9 cellular contexts compared by ENCODE assay signal in genomic region chr20:44973053-44973452, GRCh38. TPM values are rescaled to one million over a fixed set of nuclear protein-coding genes. Genes with fewer than 3 reads are reported as not detected.
A peak's percentile ranks its signal among the peaks of the same experiment; 100 is the strongest.
DNase-seq lines count a peak whose midpoint lies in the region; ATAC-seq, FAIRE-seq and TF ChIP-seq lines count a peak whose summit lies in the region.
"Had no signal": no experiment of that assay in that cellular context is flagged by ENCODE, and none has a peak within 500 bp of the region (broad histone marks: within the 10 kb centered on the region; RNA-seq: fewer than 3 reads in every experiment).

No MANE protein-coding gene starts in this region.

- no peak overlapping the region for H2BK5ac ChIP-seq in mesendoderm (ENCODE audit: low read length)

- no peaks in the 10 kb centered on the region for H3K27me3 Mint-ChIP-seq in activated T-helper 1 cell treated with anti-CD3 and anti-CD28 coated beads, Interleukin-12 subunit alpha, Interleukin-12 subunit beta, Interleukin-2, Interleukin-4 antibody, amounts not matched to agents 30 ng/mL and 10 ng/mL and 1 ng/mL, durations not matched to agents 14 hours and 24 hours and 36 hours (ENCODE audit: insufficient read depth)
- peaks cover 0 to 2% (median 0%) of the 10 kb centered on the region in 3 donors for H3K27me3 Mint-ChIP-seq in immature natural killer cell (ENCODE audit: low read depth in 3 of 3)

- POLR2A ChIA-PET in A549 (lab: Yijun Ruan, JAX): no interaction called here

- H3K4me1 ChIP-seq in A549 (peaks cover 23% of the 10 kb centered on the region), mesendoderm (ENCODE audit: control insufficient read depth, low read depth, low read length) (no peaks in the 10 kb centered on the region)

- DNase-seq in A549 (ENCODE audit: low read depth in 1 of 2, low spot score in 1 of 2) (no peak), EL (peak; percentile 71), immature natural killer cell (no peak), omental fat pad (ENCODE audit: low spot score) (no peak), mesendoderm (no peak)
- DNase-seq in activated T-helper 1 cell treated with anti-CD3 and anti-CD28 coated beads, Interleukin-12 subunit alpha, Interleukin-12 subunit beta, Interleukin-2, Interleukin-4 antibody, amounts not matched to agents 30 ng/mL and 10 ng/mL and 1 ng/mL, durations not matched to agents 14 hours and 24 hours and 36 hours (ENCODE audit: low spot score): no peak
- no peak for DNase-seq in central memory CD4-positive, alpha-beta T cell

- H2AK5ac ChIP-seq in mesendoderm (ENCODE audit: low read length): no peak overlapping the region

- no peaks in the 10 kb centered on the region for H3K36me3 ChIP-seq in mesendoderm (ENCODE audit: control insufficient read depth, insufficient read depth, low read length)

- H3K36me3 Mint-ChIP-seq in activated T-helper 1 cell treated with anti-CD3 and anti-CD28 coated beads, Interleukin-12 subunit alpha, Interleukin-12 subunit beta, Interleukin-2, Interleukin-4 antibody, amounts not matched to agents 30 ng/mL and 10 ng/mL and 1 ng/mL, durations not matched to agents 14 hours and 24 hours and 36 hours (ENCODE audit: low read depth): peaks cover 62% of the 10 kb centered on the region
- H3K36me3 Mint-ChIP-seq in immature natural killer cell: peaks cover 32 to 46% (median 35%) of the 10 kb centered on the region in 3 donors

- no peak overlapping the region for H3K9ac ChIP-seq in mesendoderm (ENCODE audit: low read length)

- no peak overlapping the region for H4K5ac ChIP-seq in mesendoderm (ENCODE audit: low read length)

- no peak overlapping the region for H2BK120ac ChIP-seq in mesendoderm (ENCODE audit: low read depth, low read length)

- peak overlapping the region; percentile 27; the same call in 1 of the 3 replicates for H3K4me2 ChIP-seq in A549
- no peak overlapping the region for H3K4me2 ChIP-seq in mesendoderm (ENCODE audit: low read length)

- H3K9me3 Mint-ChIP-seq in activated T-helper 1 cell treated with anti-CD3 and anti-CD28 coated beads, Interleukin-12 subunit alpha, Interleukin-12 subunit beta, Interleukin-2, Interleukin-4 antibody, amounts not matched to agents 30 ng/mL and 10 ng/mL and 1 ng/mL, durations not matched to agents 14 hours and 24 hours and 36 hours: no peaks in the 10 kb centered on the region
- no peaks in the 10 kb centered on the region for H3K9me3 Mint-ChIP-seq in immature natural killer cell

- no peak overlapping the region for H3K4me3 ChIP-seq in A549
- H3K4me3 ChIP-seq in mesendoderm (ENCODE audit: low read length): no peak overlapping the region

- no peak overlapping the region for H3K4ac ChIP-seq in mesendoderm (ENCODE audit: low read depth, low read length)

- peaks cover 86% of the 10 kb centered on the region for H3K4me1 Mint-ChIP-seq in activated T-helper 1 cell treated with anti-CD3 and anti-CD28 coated beads, Interleukin-12 subunit alpha, Interleukin-12 subunit beta, Interleukin-2, Interleukin-4 antibody, amounts not matched to agents 30 ng/mL and 10 ng/mL and 1 ng/mL, durations not matched to agents 14 hours and 24 hours and 36 hours (ENCODE audit: low read depth)
- H3K4me1 Mint-ChIP-seq in immature natural killer cell: peaks cover 74 to 100% of the 10 kb centered on the region in 2 donors

- ATAC-seq in A549: no peak
- ATAC-seq in HG03159 (IDR thresholded peaks at IDR 0.05; ENCODE audit: unreplicated experiment): no peak
- no peak for ATAC-seq in omental fat pad (ENCODE audit: low FRiP score)

- peak overlapping the region; percentile 62 for H3K27ac Mint-ChIP-seq in activated T-helper 1 cell treated with anti-CD3 and anti-CD28 coated beads, Interleukin-12 subunit alpha, Interleukin-12 subunit beta, Interleukin-2, Interleukin-4 antibody, amounts not matched to agents 30 ng/mL and 10 ng/mL and 1 ng/mL, durations not matched to agents 14 hours and 24 hours and 36 hours
- peak overlapping the region; percentile 73 to 96 (median 82) for H3K27ac Mint-ChIP-seq in immature natural killer cell

- no peak overlapping the region for H3K18ac ChIP-seq in mesendoderm (ENCODE audit: low read length)

- no peak for TF ChIP-seq RAD21 in A549 (conservative IDR thresholded peaks at IDR 0.05 in 1 of 2, IDR thresholded peaks at IDR 0.05 in 1 of 2)

- TF ChIP-seq EP300 in A549 (IDR thresholded peaks at IDR 0.05): no peak

- peaks cover 2% of the 10 kb centered on the region for H3K79me1 ChIP-seq in mesendoderm (ENCODE audit: low read length)

- H3K9me3 ChIP-seq in A549: no peaks in the 10 kb centered on the region

- intact Hi-C loops in activated T-helper 1 cell treated with anti-CD3 and anti-CD28 coated beads, Interleukin-12 subunit alpha, Interleukin-12 subunit beta, Interleukin-2, Interleukin-4 antibody, amounts not matched to agents 30 ng/mL and 10 ng/mL and 1 ng/mL, durations not matched to agents 14 hours and 24 hours and 36 hours (cut with micrococcal nuclease): loop anchor here (5.0 kb wide), 2 partner anchors 329 to 1714 kb away; partner anchors contain the start of gene TP53RK

- no peak for TF ChIP-seq POLR2A in A549 (IDR thresholded peaks at IDR 0.05; ENCODE audit: low read length)

- no peak overlapping the region for H4K8ac ChIP-seq in mesendoderm (ENCODE audit: low read depth, low read length)

- H3K56ac ChIP-seq in mesendoderm (ENCODE audit: low read length): no peak overlapping the region

- no peak overlapping the region for H3K23ac ChIP-seq in mesendoderm (ENCODE audit: low read length)

- WGBS in A549 (ENCODE audit: missing lambda C conversion rate): 35% methylated on average over 2 of the region's 2 CpGs
- no CpG with 5 or more reads among the region's 2 CpGs for WGBS in mesendoderm (ENCODE audit: extremely low coverage, insufficient coverage, low lambda C conversion rate)

- no peaks in the 10 kb centered on the region for H3K27me3 ChIP-seq in mesendoderm (ENCODE audit: insufficient read depth, low read length, poor library complexity)

- H3K4me3 Mint-ChIP-seq in activated T-helper 1 cell treated with anti-CD3 and anti-CD28 coated beads, Interleukin-12 subunit alpha, Interleukin-12 subunit beta, Interleukin-2, Interleukin-4 antibody, amounts not matched to agents 30 ng/mL and 10 ng/mL and 1 ng/mL, durations not matched to agents 14 hours and 24 hours and 36 hours: peak overlapping the region; percentile 59
- peak overlapping the region in 2 of 5 donors; percentile 25 to 45 for H3K4me3 Mint-ChIP-seq in immature natural killer cell

- peaks cover 7% of the 10 kb centered on the region for H3K79me2 ChIP-seq in mesendoderm (ENCODE audit: control insufficient read depth, insufficient read depth, low read length)

- TF ChIP-seq CTCF in A549 (IDR thresholded peaks at IDR 0.05) (no peak), omental fat pad (IDR thresholded peaks at IDR 0.05) (no peak)

- FAIRE-seq in A549 (lab: Jason Lieb, UNC): no peak
- FAIRE-seq: H1 had no signal

- H3K27ac ChIP-seq in A549 (0 out of 6 replicates have a peak overlapping the region, but pooled peaks of 1 of the 2 experiments have one; percentile 40), mesendoderm (ENCODE audit: low read depth, low read length) (no peak overlapping the region)

- CTCF ChIA-PET in A549 (lab: Yijun Ruan, JAX): no interaction called here

- no peak overlapping the region for H2BK15ac ChIP-seq in mesendoderm (replicated peaks; ENCODE audit: low read depth)

TF ChIP-seq in A549, 52 proteins besides CTCF, POLR2A, EP300 and RAD21:
- TF ChIP-seq MAZ (IDR thresholded peaks at IDR 0.05; ENCODE audit: borderline replicate concordance, low read depth, low read length) (no peak), FOSL2 (IDR thresholded peaks at IDR 0.05) (no peak), FOSL2 (CRISPR knock-in tag; IDR thresholded peaks at IDR 0.05) (peak; percentile 77), MAFK (IDR thresholded peaks at IDR 0.05; ENCODE audit: partially characterized antibody) (peak; percentile 75)

RNA-seq across cellular contexts. Expression of gene STK4, which starts 6.7 kb away (rescaled TPM):
- polyA plus RNA-seq in A549 (2011; rRNA removed) (27.8 and 34.5 TPM in 2 replicates), A549 (2017; fragmentation: RNase III; extraction: RNeasy Plus Mini Kit Qiagen cat#74134 plus additional on column Dnase treatment) (14.5 to 14.6 TPM (median 14.5 TPM) in 3 replicates), immature natural killer cell (100 to 1,000 TPM; 122 to 256 (median 133) TPM)
- 7.0 and 8.4 TPM in 2 replicates for polyA plus RNA-seq in A549 (2012; cell fraction: cytosol; rRNA removed)
- polyA plus RNA-seq in A549 (2012; cell fraction: nucleus; rRNA removed): 5.0 and 8.6 TPM in 2 replicates
- 22.3 and 24.7 TPM in 2 replicates for polyA minus RNA-seq in A549 (2011; rRNA and poly(A)+ RNA removed)
- 149 and 155 TPM in 2 replicates for total RNA-seq in activated T-helper 1 cell treated with anti-CD3 and anti-CD28 coated beads, Interleukin-12 subunit alpha, Interleukin-12 subunit beta, Interleukin-2, Interleukin-4 antibody, amounts not matched to agents 30 ng/mL and 10 ng/mL and 1 ng/mL, durations not matched to agents 14 hours and 24 hours and 36 hours
- 10 to 100 TPM; 26.4 to 51.9 (median 38.6) TPM for total RNA-seq in omental fat pad
- polyA plus RNA-seq in mesendoderm (2013, experiment 1 of 2): 12.9 TPM
- 13.3 TPM for polyA plus RNA-seq in mesendoderm (2013, experiment 2 of 2)

RNA-seq across cellular contexts. Expression of gene TOMM34, which starts 12.9 kb away (rescaled TPM):
- polyA plus RNA-seq in A549 (2011; rRNA removed): 23.4 and 29.8 TPM in 2 replicates
- polyA plus RNA-seq in A549 (2012; cell fraction: cytosol; rRNA removed): 27.4 and 32.0 TPM in 2 replicates
- polyA plus RNA-seq in A549 (2012; cell fraction: nucleus; rRNA removed): 21.7 and 27.4 TPM in 2 replicates
- polyA plus RNA-seq in A549 (2017; fragmentation: RNase III; extraction: RNeasy Plus Mini Kit Qiagen cat#74134 plus additional on column Dnase treatment): 30.0 to 32.1 TPM (median 30.8 TPM) in 3 replicates
- 15.2 and 16.9 TPM in 2 replicates for polyA minus RNA-seq in A549 (2011; rRNA and poly(A)+ RNA removed)
- total RNA-seq in activated T-helper 1 cell treated with anti-CD3 and anti-CD28 coated beads, Interleukin-12 subunit alpha, Interleukin-12 subunit beta, Interleukin-2, Interleukin-4 antibody, amounts not matched to agents 30 ng/mL and 10 ng/mL and 1 ng/mL, durations not matched to agents 14 hours and 24 hours and 36 hours: 53.0 and 55.4 TPM in 2 replicates
- polyA plus RNA-seq in immature natural killer cell: 10 to 100 TPM; 13.4 to 30.0 (median 24.8) TPM
- 10 to 100 TPM in 3 of 4 donors, 1 to 10 TPM in 1; 9.1 to 23.9 (median 12.1) TPM for total RNA-seq in omental fat pad
- polyA plus RNA-seq in mesendoderm (2013, experiment 1 of 2): 27.5 TPM
- polyA plus RNA-seq in mesendoderm (2013, experiment 2 of 2): 28.2 TPM
